22 cellular contexts compared by ENCODE assay signal in the genomic region with DNA sequence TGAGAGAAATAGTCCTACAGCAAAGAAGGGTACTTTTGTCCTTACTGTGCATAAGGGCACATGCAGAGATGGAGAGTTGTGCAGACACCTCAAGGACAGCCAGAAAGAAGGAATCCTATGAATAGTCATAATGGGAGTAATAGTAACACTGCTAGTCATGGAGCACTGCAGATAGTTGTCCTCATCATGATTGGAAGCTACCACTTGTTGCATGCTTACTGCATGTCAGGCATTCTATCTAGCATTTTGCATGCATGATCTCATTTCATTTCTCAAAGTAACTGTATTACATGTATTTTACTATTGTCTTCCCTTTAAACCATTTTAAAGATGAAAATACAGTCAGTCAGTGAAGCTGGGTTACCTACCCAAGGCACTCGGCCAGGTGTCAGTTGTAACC.
DNase-seq lines count a peak whose midpoint lies in the region; ATAC-seq, FAIRE-seq and TF ChIP-seq lines count a peak whose summit lies in the region.
"Had no signal": no experiment of that assay in that cellular context is flagged by ENCODE, and none has a peak within 500 bp of the region (broad histone marks: within the 10 kb centered on the region; RNA-seq: fewer than 3 reads in every experiment).

No MANE protein-coding gene starts in this region.

- H3K27me3 Mint-ChIP-seq in chondrocyte (ENCODE audit: low read depth): no peaks in the 10 kb centered on the region
- no peaks in the 10 kb centered on the region for H3K27me3 Mint-ChIP-seq in natural killer cell treated with Interleukin-12 subunit alpha and Interleukin-12 subunit beta and Interleukin-15 and Interleukin-18, amount 100 ng/mL, for 72 hours
- H3K27me3 Mint-ChIP-seq: CD4-positive, CD25-positive, alpha-beta regulatory T cell had no signal

- TF ChIP-seq CTCF in chondrocyte (IDR thresholded peaks at IDR 0.05) (no peak), pancreas (IDR thresholded peaks at IDR 0.05) (no peak)

- 78 to 87% methylated on average over 1 of the region's 1 CpG for WGBS in pancreas, 2 donors

- H3K4me1 Mint-ChIP-seq in chondrocyte (ENCODE audit: low read depth): peaks cover 72% of the 10 kb centered on the region
- H3K4me1 Mint-ChIP-seq in natural killer cell treated with Interleukin-12 subunit alpha and Interleukin-12 subunit beta and Interleukin-15 and Interleukin-18, amount 100 ng/mL, for 72 hours (ENCODE audit: low read depth in 2 of 2): peaks cover 31 to 34% of the 10 kb centered on the region in 2 donors

- intact Hi-C loops in left ventricle myocardium superior (cut with micrococcal nuclease): no loop called here
- intact Hi-C loops in cardiac septum (cut with DNase I): no loop called here
- intact Hi-C loops in pancreas (cut with DNase I): loop anchor here in 1 of 3 donors (10.0 kb wide), 1 partner anchor 168 kb away; no protein-coding TSS in a partner anchor

- FAIRE-seq in pancreas (lab: Jason Lieb, UNC): no peak
- FAIRE-seq: K562 had no signal

- no peaks in the 10 kb centered on the region for H3K9me3 Mint-ChIP-seq in chondrocyte (ENCODE audit: low read depth)
- H3K9me3 Mint-ChIP-seq in natural killer cell treated with Interleukin-12 subunit alpha and Interleukin-12 subunit beta and Interleukin-15 and Interleukin-18, amount 100 ng/mL, for 72 hours: no peaks in the 10 kb centered on the region
- H3K9me3 Mint-ChIP-seq: CD4-positive, CD25-positive, alpha-beta regulatory T cell; HFFc6 had no signal

- H3K4me3 ChIP-seq in pancreas: no peak overlapping the region
- H3K4me3 ChIP-seq: K562 had no signal

- no peak overlapping the region for H3K4me3 Mint-ChIP-seq in chondrocyte (ENCODE audit: unreplicated experiment)
- H3K4me3 Mint-ChIP-seq in natural killer cell treated with Interleukin-12 subunit alpha and Interleukin-12 subunit beta and Interleukin-15 and Interleukin-18, amount 100 ng/mL, for 72 hours: no peak overlapping the region
- H3K4me3 Mint-ChIP-seq: CD4-positive, CD25-positive, alpha-beta regulatory T cell; HFFc6 had no signal

- H3K9me3 ChIP-seq in pancreas: no peaks in the 10 kb centered on the region
- H3K9me3 ChIP-seq: Caco-2 had no signal

- H3K27ac Mint-ChIP-seq in chondrocyte (ENCODE audit: unreplicated experiment): peak overlapping the region; percentile 28
- H3K27ac Mint-ChIP-seq in natural killer cell treated with Interleukin-12 subunit alpha and Interleukin-12 subunit beta and Interleukin-15 and Interleukin-18, amount 100 ng/mL, for 72 hours: peak overlapping the region; percentile 6 to 81
- H3K27ac Mint-ChIP-seq: HFFc6 had no signal

- ATAC-seq in left ventricle myocardium superior (peak; percentile 14), pancreas (no peak), GM19455 (IDR thresholded peaks at IDR 0.05; ENCODE audit: unreplicated experiment) (no peak)
- ATAC-seq in natural killer cell treated with Interleukin-12 subunit alpha and Interleukin-12 subunit beta and Interleukin-15 and Interleukin-18, amount 100 ng/mL, for 72 hours: no peak
- ATAC-seq: K562, Right ventricle myocardium inferior had no signal

- H3K36me3 ChIP-seq in pancreas: peaks cover 0 to 47% (median 12%) of the 10 kb centered on the region in 3 donors

- peaks cover 0 to 9% (median 9%) of the 10 kb centered on the region in 3 donors for H3K4me1 ChIP-seq in pancreas
- H3K4me1 ChIP-seq: Caco-2 had no signal

- H3K36me3 Mint-ChIP-seq in chondrocyte (ENCODE audit: low read depth): peaks cover 42% of the 10 kb centered on the region
- H3K36me3 Mint-ChIP-seq in natural killer cell treated with Interleukin-12 subunit alpha and Interleukin-12 subunit beta and Interleukin-15 and Interleukin-18, amount 100 ng/mL, for 72 hours: peaks cover 56% of the 10 kb centered on the region

- DNase-seq in left ventricle myocardium superior: no peak
- no peak for DNase-seq in cardiac septum (ENCODE audit: low spot score)
- no peak for DNase-seq in chondrocyte (ENCODE audit: low spot score)
- no peak for DNase-seq in natural killer cell treated with Interleukin-12 subunit alpha and Interleukin-12 subunit beta and Interleukin-15 and Interleukin-18, amount 100 ng/mL, for 72 hours (ENCODE audit: low spot score)
- DNase-seq in pancreas: no peak
- DNase-seq in activated CD4-positive, alpha-beta T cell treated with anti-CD3 and anti-CD28 coated beads, Interleukin-2, amount 50 U/mL, for 1 hour: no peak
- DNase-seq: Caco-2; CD4-positive, CD25-positive, alpha-beta regulatory T cell; DMS 273 treated with DMSO at 0.1 percent for 48 hours; DMS79 treated with DMSO at 0.1 percent for 48 hours; H7; HFFc6; MM.1S; NCI-H1092; NCI-H1436; NCI-H187 treated with DMSO at 0.1 percent for 48 hours; NCI-H2107; NCI-H446 treated with DMSO at 0.1 percent for 48 hours; NCI-H526 treated with DMSO at 0.1 percent for 48 hours had no signal

- no peak overlapping the region for H3K27ac ChIP-seq in pancreas

- H3K27me3 ChIP-seq in pancreas: no peaks in the 10 kb centered on the region
